ENCODE assay signal across 8 cellular contexts in genomic region chr9:122463828-122464632, GRCh38. TPM values are rescaled to one million over a fixed set of nuclear protein-coding genes. Genes with fewer than 3 reads are reported as not detected.
DNase-seq lines count a peak whose midpoint lies in the region; ATAC-seq and TF ChIP-seq lines count a peak whose summit lies in the region.

No MANE protein-coding gene starts in this region.

- ATAC-seq in HG02884 (IDR thresholded peaks at IDR 0.05; ENCODE audit: unreplicated experiment) (peak; percentile 82), natural killer cell (peak in 2 of 3 donors; percentile 7 to 16)

- TF ChIP-seq CTCF in astrocyte of the spinal cord (IDR thresholded peaks at IDR 0.05; ENCODE audit: low read depth, low read length) = peak; percentile 15
- no peak for TF ChIP-seq CTCF in natural killer cell (IDR thresholded peaks at IDR 0.05)

- peaks cover 7% of the 10 kb centered on the region in 2 donors for H3K4me1 Mint-ChIP-seq in natural killer cell

- peak overlapping the region; percentile 91 for H3K4me3 Mint-ChIP-seq in natural killer cell

- in situ Hi-C loops in astrocyte of the spinal cord (cut with HindIII; ENCODE audit: low sequenced_read_pairs) = no loop called here

- H3K27ac Mint-ChIP-seq in natural killer cell = peak overlapping the region; percentile 88 to 92

- H3K36me3 Mint-ChIP-seq in natural killer cell = no peaks in the 10 kb centered on the region

- intact Hi-C loops in natural killer cell (cut with micrococcal nuclease) = no loop called here

- DNase-seq in NCI-H2107 treated with DMSO at 0.1 percent for 48 hours (lab: John Stamatoyannopoulos, UW; ENCODE audit: unreplicated experiment) (peak; percentile 48), NCI-H2107 (lab: John Stamatoyannopoulos, UW) (no peak), NOMO-1 (lab: John Stamatoyannopoulos, UW; ENCODE audit: unreplicated experiment in 2 of 2) (peak; percentile 35 to 45), astrocyte of the spinal cord (ENCODE audit: low read depth, low spot score) (no peak), natural killer cell (no peak), SKM-1 (lab: John Stamatoyannopoulos, UW; ENCODE audit: unreplicated experiment) (no peak), kidney glomerular epithelial cell (lab: John Stamatoyannopoulos, UW) (no peak)

- peaks cover 28 to 57% of the 10 kb centered on the region in 2 donors for H3K27me3 Mint-ChIP-seq in natural killer cell (ENCODE audit: low read depth in 2 of 2)

- H3K9me3 Mint-ChIP-seq in natural killer cell = no peaks in the 10 kb centered on the region

- H3K4me3 ChIP-seq in astrocyte of the spinal cord (ENCODE audit: low read depth, low read length) = peak overlapping the region; percentile 34

RNA-seq across cellular contexts. Expression of gene OR1J1, which starts 13.7 kb away (rescaled TPM):
- total RNA-seq in natural killer cell = not detected

RNA-seq across cellular contexts. Expression of gene OR1J2, which starts 46.6 kb away (rescaled TPM):
- total RNA-seq in natural killer cell = not detected

RNA-seq across cellular contexts. Expression of gene OR1J4, which starts 54.9 kb away (rescaled TPM):
- total RNA-seq in natural killer cell = not detected

Comparison
In these comparisons a context has a peak if more than half of its experiments do, and no peak if none do; other contexts are left out.
1. DNase-seq: peak in NCI-H2107 treated with DMSO at 0.1 percent for 48 hours (single experiment) and NOMO-1 (2 of 2); none in NCI-H2107 (single experiment), astrocyte of the spinal cord (single experiment), natural killer cell (single experiment), SKM-1 (single experiment) and kidney glomerular epithelial cell (single experiment).